Comparison of ENCODE assay signal across 8 cellular contexts in the genomic region with DNA sequence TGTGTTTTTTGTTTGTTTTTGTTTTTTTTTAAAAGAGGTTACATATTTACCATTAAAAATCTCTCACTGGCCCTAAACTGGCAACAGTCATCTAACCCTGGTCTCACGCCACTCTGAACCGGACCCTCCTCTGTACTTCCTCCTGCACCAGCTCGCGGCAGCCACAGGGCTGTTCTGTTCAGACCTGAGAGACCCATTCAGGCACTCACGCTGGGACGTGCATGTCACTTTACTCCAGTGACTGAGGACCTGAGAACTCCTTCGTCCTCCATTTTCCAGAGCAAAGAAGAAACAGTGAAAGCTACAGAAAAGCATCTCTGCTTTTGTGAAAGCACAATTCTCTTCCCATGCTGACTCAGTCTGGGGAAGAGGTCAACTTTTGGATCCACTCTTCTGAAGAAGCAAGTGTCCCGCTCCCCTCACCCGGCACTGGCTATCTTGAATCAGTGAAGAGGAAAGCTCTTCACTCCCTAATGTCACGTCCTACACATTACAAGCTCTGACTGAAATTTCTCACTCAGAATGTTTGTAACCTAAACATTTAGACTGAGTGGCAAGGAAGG. TPM values are rescaled to one million over a fixed set of nuclear protein-coding genes. Genes with fewer than 3 reads are reported as not detected.
DNase-seq lines count a peak whose midpoint lies in the region; ATAC-seq, FAIRE-seq and TF ChIP-seq lines count a peak whose summit lies in the region.

No MANE protein-coding gene starts in this region.

- POLR2A ChIA-PET in HEK293 (lab: Yijun Ruan, JAX), result no interaction called here

- H3K9me3 ChIP-seq in HEK293 (ENCODE audit: control insufficient read depth, insufficient read depth, low read depth, low read length) (no peaks in the 10 kb centered on the region), right cardiac atrium (ENCODE audit: control insufficient read depth, low read length) (no peaks in the 10 kb centered on the region), tibial artery (no peaks in the 10 kb centered on the region)

- 0 out of 2 replicates have a peak overlapping the region, but pooled peaks have one; percentile 31 for H3K27ac ChIP-seq in HEK293 (ENCODE audit: extremely low read depth, low read depth, low read length)
- H3K27ac ChIP-seq in right cardiac atrium (ENCODE audit: low read length), result peak overlapping the region; percentile 61
- peak overlapping the region; percentile 20 to 50 for H3K27ac ChIP-seq in tibial artery

- CTCF ChIA-PET in HEK293 (lab: Yijun Ruan, JAX), result interaction anchor here (0.6 to 1.6 kb wide), 7 partner anchors 24 to 333 kb away, joined by 3 to 6 read pairs (median 4); no protein-coding TSS in a partner anchor

- WGBS in right cardiac atrium, result 56% methylated on average over 10 of the region's 10 CpGs

- FAIRE-seq in GM12892 (lab: Jason Lieb, UNC), result peak; percentile 92

- H3K36me3 ChIP-seq in HEK293 (ENCODE audit: control insufficient read depth in 2 of 2, insufficient read depth in 1 of 2, low read length in 2 of 2) (peaks cover 0 to 3% of the 10 kb centered on the region in 2 experiments; a peak in 1 of 3 replicates), tibial artery (peaks cover 0 to 5% (median 0%) of the 10 kb centered on the region in 3 donors)

- H3K4me3 ChIP-seq in HEK293 (ENCODE audit: low read depth, low read length), result no peak overlapping the region
- no peak overlapping the region for H3K4me3 ChIP-seq in right cardiac atrium (ENCODE audit: low read length)
- peak overlapping the region; percentile 5 to 26 for H3K4me3 ChIP-seq in tibial artery

- peak; percentile 71; the same call in 1 of the 2 replicates for TF ChIP-seq POLR2A in GM12892 (IDR thresholded peaks at IDR 0.05; ENCODE audit: low read depth, low read length)

- H3K4me1 ChIP-seq in HEK293 (ENCODE audit: control insufficient read depth, insufficient read depth, low read length), result 0 out of 2 replicates have a peak, but pooled peaks cover 2% of the 10 kb centered on the region
- H3K4me1 ChIP-seq in right cardiac atrium (ENCODE audit: control insufficient read depth, insufficient read depth, low read length), result peaks cover 2% of the 10 kb centered on the region
- H3K4me1 ChIP-seq in tibial artery, result peaks cover 0 to 23% (median 6%) of the 10 kb centered on the region in 4 donors

- ATAC-seq in right cardiac atrium (peak; percentile 35 to 46), SK-N-SH treated with all-trans-retinoic acid at 6 μM for 48 hours (no peak)

- H3K27me3 ChIP-seq in right cardiac atrium (ENCODE audit: control insufficient read depth, insufficient read depth) (no peaks in the 10 kb centered on the region), tibial artery (no peaks in the 10 kb centered on the region)

- intact Hi-C loops in right cardiac atrium (cut with DNase I), result loop anchor here in 1 of 4 donors (10.0 kb wide), 1 partner anchor 293 kb away; the partner anchor contains the start of gene PATZ1
- intact Hi-C loops in tibial artery (cut with DNase I; ENCODE audit: low total_unique reads), result no loop called here

- DNase-seq in GM12892 (ENCODE audit: insufficient read length), result peak; percentile 57
- DNase-seq in SIG-M5 treated with dmso at 0.1 percent for 504 hours (lab: John Stamatoyannopoulos, UW; ENCODE audit: unreplicated experiment), result peak; percentile 68
- peak in 2 of 3 donors; percentile 72 to 75 for DNase-seq in right cardiac atrium
- peak in 1 of 2 donors; percentile 58 for DNase-seq in tibial artery
- no peak for DNase-seq in central memory CD4-positive, alpha-beta T cell
- no peak for DNase-seq in NCI-H446 treated with DMSO at 0.1 percent for 48 hours (lab: John Stamatoyannopoulos, UW)

- TF ChIP-seq CTCF in HEK293 (tag by site-specific recombination; IDR thresholded peaks at IDR 0.05) (no peak), tibial artery (IDR thresholded peaks at IDR 0.05) (no peak)

TF ChIP-seq in HEK293, 187 proteins besides CTCF, POLR2A, EP300 and RAD21:
- 0 out of 2 replicates have a peak, but pooled peaks have one; percentile 16 for TF ChIP-seq PRDM1 (tag by site-specific recombination; IDR thresholded peaks at IDR 0.05)
- TF ChIP-seq, protein P1, sequence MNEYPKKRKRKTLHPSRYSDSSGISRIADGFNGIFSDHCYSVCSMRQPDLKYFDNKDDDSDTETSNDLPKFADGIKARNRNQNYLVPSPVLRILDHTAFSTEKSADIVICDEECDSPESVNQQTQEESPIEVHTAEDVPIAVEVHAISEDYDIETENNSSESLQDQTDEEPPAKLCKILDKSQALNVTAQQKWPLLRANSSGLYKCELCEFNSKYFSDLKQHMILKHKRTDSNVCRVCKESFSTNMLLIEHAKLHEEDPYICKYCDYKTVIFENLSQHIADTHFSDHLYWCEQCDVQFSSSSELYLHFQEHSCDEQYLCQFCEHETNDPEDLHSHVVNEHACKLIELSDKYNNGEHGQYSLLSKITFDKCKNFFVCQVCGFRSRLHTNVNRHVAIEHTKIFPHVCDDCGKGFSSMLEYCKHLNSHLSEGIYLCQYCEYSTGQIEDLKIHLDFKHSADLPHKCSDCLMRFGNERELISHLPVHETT (tag by site-specific recombination; IDR thresholded peaks at IDR 0.05), result no peak

TF ChIP-seq in SK-N-SH treated with all-trans-retinoic acid at 6 μM for 48 hours, 23 proteins besides CTCF, POLR2A, EP300 and RAD21:
- TF ChIP-seq OSR1 (CRISPR knock-in tag; IDR thresholded peaks at IDR 0.05) (no peak), SNAI2 (CRISPR knock-in tag; IDR thresholded peaks at IDR 0.05) (no peak), POU6F1 (CRISPR knock-in tag; IDR thresholded peaks at IDR 0.05; ENCODE audit: borderline replicate concordance, low read depth) (no peak), ZFP30 (CRISPR knock-in tag; IDR thresholded peaks at IDR 0.05) (no peak), TCF4 (CRISPR knock-in tag; IDR thresholded peaks at IDR 0.05; ENCODE audit: borderline replicate concordance) (no peak), ZNF70 (CRISPR knock-in tag; IDR thresholded peaks at IDR 0.05) (no peak)
- TF ChIP-seq, protein P2, sequence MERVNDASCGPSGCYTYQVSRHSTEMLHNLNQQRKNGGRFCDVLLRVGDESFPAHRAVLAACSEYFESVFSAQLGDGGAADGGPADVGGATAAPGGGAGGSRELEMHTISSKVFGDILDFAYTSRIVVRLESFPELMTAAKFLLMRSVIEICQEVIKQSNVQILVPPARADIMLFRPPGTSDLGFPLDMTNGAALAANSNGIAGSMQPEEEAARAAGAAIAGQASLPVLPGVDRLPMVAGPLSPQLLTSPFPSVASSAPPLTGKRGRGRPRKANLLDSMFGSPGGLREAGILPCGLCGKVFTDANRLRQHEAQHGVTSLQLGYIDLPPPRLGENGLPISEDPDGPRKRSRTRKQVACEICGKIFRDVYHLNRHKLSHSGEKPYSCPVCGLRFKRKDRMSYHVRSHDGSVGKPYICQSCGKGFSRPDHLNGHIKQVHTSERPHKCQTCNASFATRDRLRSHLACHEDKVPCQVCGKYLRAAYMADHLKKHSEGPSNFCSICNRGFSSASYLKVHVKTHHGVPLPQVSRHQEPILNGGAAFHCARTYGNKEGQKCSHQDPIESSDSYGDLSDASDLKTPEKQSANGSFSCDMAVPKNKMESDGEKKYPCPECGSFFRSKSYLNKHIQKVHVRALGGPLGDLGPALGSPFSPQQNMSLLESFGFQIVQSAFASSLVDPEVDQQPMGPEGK (CRISPR knock-in tag; IDR thresholded peaks at IDR 0.05; ENCODE audit: borderline replicate concordance), result no peak
- TF ChIP-seq, protein P3, sequence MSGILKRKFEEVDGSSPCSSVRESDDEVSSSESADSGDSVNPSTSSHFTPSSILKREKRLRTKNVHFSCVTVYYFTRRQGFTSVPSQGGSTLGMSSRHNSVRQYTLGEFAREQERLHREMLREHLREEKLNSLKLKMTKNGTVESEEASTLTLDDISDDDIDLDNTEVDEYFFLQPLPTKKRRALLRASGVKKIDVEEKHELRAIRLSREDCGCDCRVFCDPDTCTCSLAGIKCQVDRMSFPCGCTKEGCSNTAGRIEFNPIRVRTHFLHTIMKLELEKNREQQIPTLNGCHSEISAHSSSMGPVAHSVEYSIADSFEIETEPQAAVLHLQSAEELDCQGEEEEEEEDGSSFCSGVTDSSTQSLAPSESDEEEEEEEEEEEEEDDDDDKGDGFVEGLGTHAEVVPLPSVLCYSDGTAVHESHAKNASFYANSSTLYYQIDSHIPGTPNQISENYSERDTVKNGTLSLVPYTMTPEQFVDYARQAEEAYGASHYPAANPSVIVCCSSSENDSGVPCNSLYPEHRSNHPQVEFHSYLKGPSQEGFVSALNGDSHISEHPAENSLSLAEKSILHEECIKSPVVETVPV (CRISPR knock-in tag; IDR thresholded peaks at IDR 0.05), result no peak

RNA-seq across cellular contexts. Expression of gene PISD, which starts 24.6 kb away (rescaled TPM):
- polyA plus RNA-seq in GM12892 (2012; ENCODE audit: missing spikeins), result 30.4 TPM
- total RNA-seq in right cardiac atrium, result 10 to 100 TPM; 18.6 to 33.5 (median 19.7) TPM
- polyA plus RNA-seq in right cardiac atrium, result 11.1 TPM

Comparison
In these comparisons a context has a peak if more than half of its experiments do, and no peak if none do; other contexts are left out.
1. DNase-seq: peak in GM12892 (single experiment), SIG-M5 treated with dmso at 0.1 percent for 504 hours (single experiment) and right cardiac atrium (2 of 3); none in central memory CD4-positive, alpha-beta T cell (single experiment) and NCI-H446 treated with DMSO at 0.1 percent for 48 hours (single experiment).
2. H3K4me3 ChIP-seq: peak in tibial artery (2 of 2); none in HEK293 (single experiment) and right cardiac atrium (single experiment).
3. Peak in every context shown above with its lines, with median percentiles within 50 percentile points of each other: H3K27ac ChIP-seq.